In the genomic region with DNA sequence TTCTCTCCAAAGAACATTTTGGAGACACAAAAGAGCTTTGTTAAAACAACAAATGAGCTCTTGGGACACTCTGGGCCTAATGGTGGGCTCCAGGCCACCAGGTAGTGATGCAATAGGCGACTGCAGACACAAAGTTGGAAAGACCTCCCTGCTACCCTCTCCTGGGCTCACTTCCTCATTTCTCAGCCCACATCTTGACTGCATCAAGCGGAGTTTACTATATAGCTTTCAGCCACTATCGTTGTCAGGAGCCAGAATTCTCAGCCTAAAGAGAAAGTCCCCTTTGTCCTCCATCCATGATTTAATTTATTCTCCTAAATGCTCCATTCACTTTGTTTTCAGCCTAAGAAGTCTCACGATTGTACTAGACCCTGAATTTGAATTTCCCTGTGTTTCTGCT, we compare ENCODE assay signal across 15 cellular contexts.
DNase-seq lines count a peak whose midpoint lies in the region; ATAC-seq, FAIRE-seq and TF ChIP-seq lines count a peak whose summit lies in the region.
"Had no signal": no experiment of that assay in that cellular context is flagged by ENCODE, and none has a peak within 500 bp of the region (broad histone marks: within the 10 kb centered on the region; RNA-seq: fewer than 3 reads in every experiment).

No MANE protein-coding gene starts in this region.

- no peaks in the 10 kb centered on the region for H3K4me1 Mint-ChIP-seq in astrocyte (ENCODE audit: low read depth, unreplicated experiment)

- H3K4me1 ChIP-seq in astrocyte (ENCODE audit: insufficient read depth, low read length) (no peaks in the 10 kb centered on the region), tibial artery (peaks cover 0 to 6% (median 0%) of the 10 kb centered on the region in 4 donors)

- H3K36me3 Mint-ChIP-seq in astrocyte (ENCODE audit: low read depth, unreplicated experiment) = no peaks in the 10 kb centered on the region

- H3K9ac ChIP-seq in astrocyte (ENCODE audit: low read length) = no peak overlapping the region

- H3K79me2 ChIP-seq in astrocyte (ENCODE audit: insufficient read depth, low read length) = no peaks in the 10 kb centered on the region

- H3K27ac ChIP-seq in astrocyte (ENCODE audit: low read depth, low read length) = no peak overlapping the region
- H3K27ac ChIP-seq in tibial artery = no peak overlapping the region
- H3K27ac ChIP-seq: cardiac muscle cell, esophagus squamous epithelium, SK-N-MC had no signal

- no peak overlapping the region for H2AFZ ChIP-seq in astrocyte (ENCODE audit: low read depth, low read length)

- H3K27me3 ChIP-seq in astrocyte (ENCODE audit: insufficient read depth, low read length) (no peaks in the 10 kb centered on the region), tibial artery (no peaks in the 10 kb centered on the region)
- H3K27me3 ChIP-seq: cardiac muscle cell, esophagus squamous epithelium had no signal

- TF ChIP-seq CTCF in astrocyte (IDR thresholded peaks at IDR 0.05; ENCODE audit: insufficient read depth, low read depth, low read length) (no peak), tibial artery (IDR thresholded peaks at IDR 0.05) (no peak)

- no peak for DNase-seq in GM12891 (ENCODE audit: insufficient read length, low spot score)
- DNase-seq in astrocyte (ENCODE audit: low read depth) = no peak
- no peak for DNase-seq in NCI-H2081 treated with DMSO at 0.1 percent for 48 hours (lab: John Stamatoyannopoulos, UW)
- no peak for DNase-seq in GM03348 (ENCODE audit: low spot score)
- no peak for DNase-seq in tibial artery
- DNase-seq: activated CD4-positive, alpha-beta T cell treated with anti-CD3 and anti-CD28 coated beads for 48 hours; activated effector memory CD4-positive, alpha-beta T cell treated with anti-CD3 and anti-CD28 coated beads, Interleukin-2, amount 50 U/mL, for 16 hours; DND-41; esophagus squamous epithelium; NCI-H526 treated with DMSO at 0.1 percent for 48 hours had no signal

- ATAC-seq in GM21526 (IDR thresholded peaks at IDR 0.05; ENCODE audit: low FRiP score, unreplicated experiment) (peak; percentile 81), HG03432 (IDR thresholded peaks at IDR 0.05; ENCODE audit: unreplicated experiment) (peak; percentile 78), HG03135 (IDR thresholded peaks at IDR 0.05; ENCODE audit: unreplicated experiment) (no peak)

- H3K36me3 ChIP-seq in astrocyte (ENCODE audit: insufficient read depth, low read length) = no peaks in the 10 kb centered on the region
- H3K36me3 ChIP-seq in tibial artery = no peaks in the 10 kb centered on the region
- H3K36me3 ChIP-seq: cardiac muscle cell, esophagus squamous epithelium had no signal

- no peak for TF ChIP-seq POLR2A in GM12891 (IDR thresholded peaks at IDR 0.05; ENCODE audit: low read depth, low read length)

- no peaks in the 10 kb centered on the region for H3K27me3 Mint-ChIP-seq in astrocyte (ENCODE audit: low read depth, unreplicated experiment)

- FAIRE-seq in GM12891 (lab: Jason Lieb, UNC) (no peak), astrocyte (lab: Jason Lieb, UNC) (peak; percentile 9)

- H3K4me3 Mint-ChIP-seq in astrocyte (ENCODE audit: unreplicated experiment) = no peak overlapping the region

- H3K4me2 ChIP-seq in astrocyte (ENCODE audit: low read length) = no peak overlapping the region

- intact Hi-C loops in tibial artery (cut with DNase I; ENCODE audit: low total_unique reads) = no loop called here

- H3K9me3 Mint-ChIP-seq in astrocyte (ENCODE audit: unreplicated experiment) = peaks cover 2% of the 10 kb centered on the region

- H3K27ac Mint-ChIP-seq in astrocyte (ENCODE audit: unreplicated experiment) = no peak overlapping the region

- no peaks in the 10 kb centered on the region for H4K20me1 ChIP-seq in astrocyte (ENCODE audit: insufficient read depth, low read length)

- H3K9me3 ChIP-seq in astrocyte (ENCODE audit: insufficient read depth, low read depth, low read length) (no peaks in the 10 kb centered on the region), tibial artery (no peaks in the 10 kb centered on the region)
- H3K9me3 ChIP-seq: esophagus squamous epithelium had no signal

- no peak overlapping the region for H3K4me3 ChIP-seq in astrocyte (ENCODE audit: insufficient read depth, low read depth, low read length)
- H3K4me3 ChIP-seq in tibial artery = no peak overlapping the region
- H3K4me3 ChIP-seq: cardiac muscle cell, esophagus squamous epithelium, SK-N-MC had no signal

TF ChIP-seq in GM12891, 5 proteins besides CTCF, POLR2A, EP300 and RAD21:
- TF ChIP-seq POLR2AphosphoS5 (IDR thresholded peaks at IDR 0.05; ENCODE audit: low read depth, low read length) = no peak
- peak; percentile 93 for TF ChIP-seq SPI1 (IDR thresholded peaks at IDR 0.05; ENCODE audit: low read depth, low read length)
- no peak for TF ChIP-seq TAF1 (IDR thresholded peaks at IDR 0.05; ENCODE audit: low read depth, low read length)
- no peak for TF ChIP-seq POU2F2 (IDR thresholded peaks at IDR 0.05; ENCODE audit: low read depth, low read length)
TF ChIP-seq in GM12891: peak in this region for 1.
